ENCODE assay signal across 1 cellular context in the genomic region with DNA sequence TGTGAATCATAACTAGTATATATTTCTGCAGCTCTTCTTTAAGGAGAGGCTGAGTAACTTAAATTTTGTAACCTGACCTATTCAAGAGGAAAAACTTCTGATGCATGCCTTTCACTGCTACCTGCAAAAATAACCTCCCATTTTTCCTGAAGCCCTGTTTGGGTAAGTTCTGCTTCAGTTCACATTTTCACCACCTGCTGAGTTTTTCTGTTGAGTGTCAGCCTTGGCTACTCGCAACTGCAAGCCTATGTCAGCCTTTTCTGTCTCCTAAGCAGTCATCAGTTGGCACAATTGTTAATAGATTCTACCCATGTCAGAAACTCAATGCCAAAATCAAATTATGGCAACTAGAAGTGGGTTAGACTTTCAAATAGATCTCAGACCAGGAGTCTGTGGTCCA.
TF ChIP-seq lines count a peak whose summit lies in the region.

No MANE protein-coding gene starts in this region.

TF ChIP-seq in GM12878, 131 proteins besides CTCF, POLR2A, EP300 and RAD21:
- TF ChIP-seq, protein P1, sequence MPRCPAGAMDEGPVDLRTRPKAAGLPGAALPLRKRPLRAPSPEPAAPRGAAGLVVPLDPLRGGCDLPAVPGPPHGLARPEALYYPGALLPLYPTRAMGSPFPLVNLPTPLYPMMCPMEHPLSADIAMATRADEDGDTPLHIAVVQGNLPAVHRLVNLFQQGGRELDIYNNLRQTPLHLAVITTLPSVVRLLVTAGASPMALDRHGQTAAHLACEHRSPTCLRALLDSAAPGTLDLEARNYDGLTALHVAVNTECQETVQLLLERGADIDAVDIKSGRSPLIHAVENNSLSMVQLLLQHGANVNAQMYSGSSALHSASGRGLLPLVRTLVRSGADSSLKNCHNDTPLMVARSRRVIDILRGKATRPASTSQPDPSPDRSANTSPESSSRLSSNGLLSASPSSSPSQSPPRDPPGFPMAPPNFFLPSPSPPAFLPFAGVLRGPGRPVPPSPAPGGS (IDR thresholded peaks at IDR 0.05; ENCODE audit: borderline replicate concordance, insufficient read depth, low read depth, low read length, poor library complexity, severe bottlenecking) = no peak
- TF ChIP-seq ZNF207 (IDR thresholded peaks at IDR 0.05; ENCODE audit: borderline replicate concordance) = no peak
- TF ChIP-seq MEF2A (IDR thresholded peaks at IDR 0.05; ENCODE audit: insufficient read depth, low read depth, low read length) = no peak
- TF ChIP-seq LARP7 (IDR thresholded peaks at IDR 0.05) = no peak
- no peak for TF ChIP-seq SMAD1 (IDR thresholded peaks at IDR 0.05; ENCODE audit: low read depth, partially characterized antibody)
- TF ChIP-seq, protein P2, sequence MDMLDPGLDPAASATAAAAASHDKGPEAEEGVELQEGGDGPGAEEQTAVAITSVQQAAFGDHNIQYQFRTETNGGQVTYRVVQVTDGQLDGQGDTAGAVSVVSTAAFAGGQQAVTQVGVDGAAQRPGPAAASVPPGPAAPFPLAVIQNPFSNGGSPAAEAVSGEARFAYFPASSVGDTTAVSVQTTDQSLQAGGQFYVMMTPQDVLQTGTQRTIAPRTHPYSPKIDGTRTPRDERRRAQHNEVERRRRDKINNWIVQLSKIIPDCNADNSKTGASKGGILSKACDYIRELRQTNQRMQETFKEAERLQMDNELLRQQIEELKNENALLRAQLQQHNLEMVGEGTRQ (IDR thresholded peaks at IDR 0.05; ENCODE audit: borderline replicate concordance, low read depth, low read length) = no peak
- TF ChIP-seq ZNF217 (IDR thresholded peaks at IDR 0.05) = no peak
- TF ChIP-seq FOS (IDR thresholded peaks at IDR 0.05; ENCODE audit: borderline replicate concordance, extremely low read depth, insufficient read length) = no peak
- TF ChIP-seq RELA (IDR thresholded peaks at IDR 0.05; ENCODE audit: borderline replicate concordance, partially characterized antibody) = no peak
- TF ChIP-seq BMI1 (IDR thresholded peaks at IDR 0.05; ENCODE audit: borderline replicate concordance) = no peak
- TF ChIP-seq KLF5 (IDR thresholded peaks at IDR 0.05; ENCODE audit: partially characterized antibody) = no peak
